In genomic region chr12:67269632-67270578, GRCh38 we compare ENCODE assay signal across 1 cellular context.
A peak's percentile ranks its signal among the peaks of the same experiment; 100 is the strongest.
TF ChIP-seq lines count a peak whose summit lies in the region.

No MANE protein-coding gene starts in this region.

TF ChIP-seq in HepG2, 621 proteins besides CTCF, POLR2A, EP300 and RAD21 (continued from another document):
- TF ChIP-seq ZNF414 (CRISPR knock-in tag; IDR thresholded peaks at IDR 0.05) (peak; percentile 45; the same call in 1 of the 2 replicates), ZFX (CRISPR knock-in tag; IDR thresholded peaks at IDR 0.05; ENCODE audit: low read depth) (peak; percentile 79; the same call in 1 of the 2 replicates), MAZ (IDR thresholded peaks at IDR 0.05; ENCODE audit: borderline replicate concordance, low read depth, low read length) (no peak), MAZ (CRISPR knock-in tag; IDR thresholded peaks at IDR 0.05; ENCODE audit: low read depth) (peak; percentile 79; the same call in 1 of the 2 replicates), HINFP (CRISPR knock-in tag; IDR thresholded peaks at IDR 0.05; ENCODE audit: low read depth) (no peak), ZBTB43 (CRISPR knock-in tag; conservative IDR thresholded peaks at IDR 0.05) (0 out of 2 replicates have a peak, but pooled peaks have one; percentile 52), NFE2L1 (CRISPR knock-in tag; IDR thresholded peaks at IDR 0.05; ENCODE audit: borderline replicate concordance) (no peak), ZNF839 (CRISPR knock-in tag; IDR thresholded peaks at IDR 0.05; ENCODE audit: borderline replicate concordance) (no peak), SSRP1 (CRISPR knock-in tag; IDR thresholded peaks at IDR 0.05) (no peak), ZNF12 (CRISPR knock-in tag; IDR thresholded peaks at IDR 0.05) (no peak), GZF1 (CRISPR knock-in tag; IDR thresholded peaks at IDR 0.05) (no peak), ZBTB14 (CRISPR knock-in tag; IDR thresholded peaks at IDR 0.05) (no peak), NR2C2 (CRISPR knock-in tag; IDR thresholded peaks at IDR 0.05; ENCODE audit: borderline replicate concordance) (no peak), ZSCAN31 (CRISPR knock-in tag; IDR thresholded peaks at IDR 0.05; ENCODE audit: low read depth) (peak; percentile 65), HNF1A (IDR thresholded peaks at IDR 0.05; ENCODE audit: low read depth) (no peak), HNF1A (CRISPR knock-in tag; IDR thresholded peaks at IDR 0.05; ENCODE audit: borderline replicate concordance) (0 out of 2 replicates have a peak, but pooled peaks have one; percentile 7), ZNF891 (CRISPR knock-in tag; IDR thresholded peaks at IDR 0.05) (no peak), MXD1 (CRISPR knock-in tag; IDR thresholded peaks at IDR 0.05) (0 out of 2 replicates have a peak, but pooled peaks have one; percentile 10), SNAPC2 (CRISPR knock-in tag; IDR thresholded peaks at IDR 0.05) (no peak), ZNF687 (CRISPR knock-in tag; IDR thresholded peaks at IDR 0.05) (peak; percentile 71), TP53 (CRISPR knock-in tag; conservative IDR thresholded peaks at IDR 0.05) (no peak), BCL3 (CRISPR knock-in tag; IDR thresholded peaks at IDR 0.05) (no peak; the same call in none of the 2 replicates), MAX (IDR thresholded peaks at IDR 0.05) (0 out of 2 replicates have a peak, but pooled peaks have one; percentile 18), ATF4 (CRISPR knock-in tag; IDR thresholded peaks at IDR 0.05) (no peak), TEF (CRISPR knock-in tag; IDR thresholded peaks at IDR 0.05) (0 out of 2 replicates have a peak, but pooled peaks have one; percentile 54), FOXO4 (CRISPR knock-in tag; conservative IDR thresholded peaks at IDR 0.05) (0 out of 2 replicates have a peak, but pooled peaks have one; percentile 76), ZNF205 (CRISPR knock-in tag; IDR thresholded peaks at IDR 0.05) (no peak), PHF8 (CRISPR knock-in tag; IDR thresholded peaks at IDR 0.05) (peak; percentile 59), ZNF780A (CRISPR knock-in tag; IDR thresholded peaks at IDR 0.05) (no peak), PCBP1 (IDR thresholded peaks at IDR 0.05; ENCODE audit: borderline replicate concordance, low read depth, low read length) (0 out of 2 replicates have a peak, but pooled peaks have one; percentile 64)
